15 cellular contexts compared by ENCODE assay signal in the genomic region with DNA sequence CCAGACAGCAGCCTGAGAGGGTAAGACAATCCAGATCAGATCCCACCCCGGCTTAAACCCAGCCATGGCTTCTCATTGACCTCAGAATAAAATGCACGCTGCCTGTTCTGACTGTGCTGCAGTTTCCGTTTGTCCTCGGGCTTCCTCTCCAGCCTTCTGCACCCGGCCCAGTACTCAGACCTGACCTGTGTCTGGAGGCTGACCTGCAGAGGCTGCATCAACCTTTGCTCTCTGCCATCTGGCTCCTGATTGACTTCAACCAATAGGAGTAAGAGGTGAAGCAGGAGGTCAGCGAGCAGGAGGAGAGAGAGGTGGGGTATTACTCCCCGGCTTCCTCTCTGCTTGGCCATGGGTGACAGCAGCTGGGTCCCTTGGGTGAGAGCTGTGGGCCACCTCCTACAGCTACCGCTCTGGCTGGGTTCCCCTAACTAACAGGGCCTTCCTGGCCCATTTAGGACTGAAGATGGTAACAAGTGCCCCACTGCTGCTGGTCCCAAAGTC. TPM values are rescaled to one million over a fixed set of nuclear protein-coding genes. Genes with fewer than 3 reads are reported as not detected.
A peak's percentile ranks its signal among the peaks of the same experiment; 100 is the strongest.
DNase-seq lines count a peak whose midpoint lies in the region; ATAC-seq and TF ChIP-seq lines count a peak whose summit lies in the region.
"Had no signal": no experiment of that assay in that cellular context is flagged by ENCODE, and none has a peak within 500 bp of the region (broad histone marks: within the 10 kb centered on the region; RNA-seq: fewer than 3 reads in every experiment).

No MANE protein-coding gene starts in this region.

- H2AFZ ChIP-seq in neural progenitor cell (replicated peaks): no peak overlapping the region

- H3K4me2 ChIP-seq in neural progenitor cell: no peak overlapping the region

- no peaks in the 10 kb centered on the region for H3K27me3 ChIP-seq in neural progenitor cell

- no peaks in the 10 kb centered on the region for H3K9me3 ChIP-seq in neural progenitor cell (ENCODE audit: low read depth)

- no peak for DNase-seq in neural progenitor cell (ENCODE audit: low spot score)
- no peak for DNase-seq in natural killer cell
- DNase-seq in RPMI8226: no peak
- DNase-seq in activated naive CD4-positive, alpha-beta T cell treated with anti-CD3 and anti-CD28 coated beads, Interleukin-2, amount 10 ng/mL, durations not matched to agents 7 days and 5 days: no peak
- DNase-seq: amygdala, Calu3, left ventricle myocardium inferior, NCI-H2029 had no signal

- no peak overlapping the region for H3K4me3 Mint-ChIP-seq in neural progenitor cell
- H3K4me3 Mint-ChIP-seq in natural killer cell: no peak overlapping the region
- no peak overlapping the region for H3K4me3 Mint-ChIP-seq in activated naive CD4-positive, alpha-beta T cell treated with anti-CD3 and anti-CD28 coated beads, Interleukin-2, amount 10 ng/mL, durations not matched to agents 7 days and 5 days

- TF ChIP-seq CTCF in neural progenitor cell (IDR thresholded peaks at IDR 0.05) (no peak), natural killer cell (IDR thresholded peaks at IDR 0.05) (no peak)

- H3K9me3 Mint-ChIP-seq in neural progenitor cell (peaks cover 3% of the 10 kb centered on the region), natural killer cell (peaks cover 0 to 4% of the 10 kb centered on the region in 2 donors)
- H3K9me3 Mint-ChIP-seq in activated naive CD4-positive, alpha-beta T cell treated with anti-CD3 and anti-CD28 coated beads, Interleukin-2, amount 10 ng/mL, durations not matched to agents 7 days and 5 days: peaks cover 7% of the 10 kb centered on the region

- H3K4me1 Mint-ChIP-seq in neural progenitor cell: peaks cover 13% of the 10 kb centered on the region
- H3K4me1 Mint-ChIP-seq in natural killer cell: peaks cover under 1 to 9% of the 10 kb centered on the region in 2 donors
- peaks cover 2% of the 10 kb centered on the region for H3K4me1 Mint-ChIP-seq in activated naive CD4-positive, alpha-beta T cell treated with anti-CD3 and anti-CD28 coated beads, Interleukin-2, amount 10 ng/mL, durations not matched to agents 7 days and 5 days

- H3K27me3 Mint-ChIP-seq in neural progenitor cell (ENCODE audit: insufficient read depth, low read depth): peaks cover 19% of the 10 kb centered on the region
- H3K27me3 Mint-ChIP-seq in natural killer cell (ENCODE audit: low read depth in 2 of 2): peaks cover 0 to 12% of the 10 kb centered on the region in 2 donors
- H3K27me3 Mint-ChIP-seq in activated naive CD4-positive, alpha-beta T cell treated with anti-CD3 and anti-CD28 coated beads, Interleukin-2, amount 10 ng/mL, durations not matched to agents 7 days and 5 days: peaks cover 54% of the 10 kb centered on the region

- H3K27ac Mint-ChIP-seq in neural progenitor cell (peak overlapping the region; percentile 76), natural killer cell (peak overlapping the region in 1 of 2 donors; percentile 0)
- H3K27ac Mint-ChIP-seq in activated naive CD4-positive, alpha-beta T cell treated with anti-CD3 and anti-CD28 coated beads, Interleukin-2, amount 10 ng/mL, durations not matched to agents 7 days and 5 days: no peak overlapping the region

- H3K9ac ChIP-seq in neural progenitor cell: no peak overlapping the region

- CTCF ChIA-PET in activated naive CD4-positive, alpha-beta T cell treated with anti-CD3 and anti-CD28 coated beads, Interleukin-2, amount 10 ng/mL, durations not matched to agents 7 days and 5 days (lab: Charles Lee): no interaction called here

- no peaks in the 10 kb centered on the region for H3K79me2 ChIP-seq in neural progenitor cell (ENCODE audit: low read depth)

- ATAC-seq in GM18867 (IDR thresholded peaks at IDR 0.05; ENCODE audit: unreplicated experiment): peak; percentile 47
- peak; percentile 58 for ATAC-seq in GM21786 (IDR thresholded peaks at IDR 0.05; ENCODE audit: unreplicated experiment)
- ATAC-seq in HG03520 (IDR thresholded peaks at IDR 0.05; ENCODE audit: unreplicated experiment): peak; percentile 49
- no peak for ATAC-seq in natural killer cell
- no peak for ATAC-seq in HG02571 (IDR thresholded peaks at IDR 0.05; ENCODE audit: unreplicated experiment)

- no peaks in the 10 kb centered on the region for H3K36me3 ChIP-seq in neural progenitor cell
- H3K36me3 ChIP-seq: left ventricle myocardium inferior had no signal

- no peak overlapping the region for H3K27ac ChIP-seq in neural progenitor cell
- H3K27ac ChIP-seq: left ventricle myocardium inferior had no signal

- H3K4me3 ChIP-seq in neural progenitor cell: no peak overlapping the region
- H3K4me3 ChIP-seq: left ventricle myocardium inferior had no signal

- H3K4me1 ChIP-seq in neural progenitor cell: peaks cover 8% of the 10 kb centered on the region

- H4K20me1 ChIP-seq in neural progenitor cell (ENCODE audit: low read depth): no peaks in the 10 kb centered on the region

- H3F3A ChIP-seq in neural progenitor cell (ENCODE audit: low read depth): peaks cover 3% of the 10 kb centered on the region

- intact Hi-C loops in natural killer cell (cut with micrococcal nuclease): no loop called here

- H3K36me3 Mint-ChIP-seq in neural progenitor cell (no peaks in the 10 kb centered on the region), natural killer cell (no peaks in the 10 kb centered on the region)
- no peaks in the 10 kb centered on the region for H3K36me3 Mint-ChIP-seq in activated naive CD4-positive, alpha-beta T cell treated with anti-CD3 and anti-CD28 coated beads, Interleukin-2, amount 10 ng/mL, durations not matched to agents 7 days and 5 days

RNA-seq across cellular contexts. Expression of gene C16orf82, which starts 46.7 kb away (rescaled TPM):
- total RNA-seq in neural progenitor cell (ENCODE audit: low replicate concordance) (0.13 and 0.43 TPM in 2 replicates), natural killer cell (not detected)
- total RNA-seq: activated CD8-positive, alpha-beta memory T cell treated with anti-CD3 and anti-CD28 coated beads for 36 hours; Calu3; glomerular endothelial cell; left ventricle myocardium inferior; T-helper 2 cell treated with Interferon-gamma antibody and Interleukin-4, amounts not matched to agents 100 ng/mL and 5 ng/mL, for 36 hours had no signal

Comparison
In these comparisons a context has a peak if more than half of its experiments do, and no peak if none do; other contexts are left out.
1. ATAC-seq: peak in GM18867 (single experiment), GM21786 (single experiment) and HG03520 (single experiment); none in natural killer cell (0 of 3) and HG02571 (single experiment).